Comparison of ENCODE assay signal across 1 cellular context in the genomic region with DNA sequence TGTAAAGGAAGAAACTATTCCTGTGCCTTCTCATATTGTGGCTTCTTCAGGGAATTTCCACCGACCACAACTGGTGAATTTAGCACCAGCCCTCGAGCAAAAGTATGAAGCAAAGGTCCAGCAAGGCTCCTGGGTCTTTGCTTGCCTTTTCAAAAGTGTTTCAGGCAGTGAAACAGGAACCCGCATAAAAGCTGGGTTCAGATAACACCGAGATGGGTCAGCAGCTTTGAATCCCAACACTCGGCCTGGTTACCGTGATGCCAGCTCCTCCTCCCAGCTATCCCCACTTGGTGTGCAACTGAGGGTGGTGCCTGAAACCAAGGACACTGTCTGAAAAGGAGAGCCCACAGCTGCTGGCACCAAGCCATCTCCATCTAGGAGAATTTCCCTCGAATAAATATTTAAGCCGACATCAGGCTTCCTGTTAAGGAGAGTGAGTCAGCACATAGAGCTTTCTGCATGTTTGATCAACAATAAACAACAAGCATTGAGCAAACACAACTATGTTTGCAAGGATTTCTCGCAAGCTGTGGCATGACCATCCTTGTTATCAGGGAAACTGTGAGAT.
TF ChIP-seq lines count a peak whose summit lies in the region.

No MANE protein-coding gene starts in this region.

TF ChIP-seq in HepG2, 621 proteins besides CTCF, POLR2A, EP300 and RAD21 (continued from another document and continues in another):
- TF ChIP-seq, protein P1, sequence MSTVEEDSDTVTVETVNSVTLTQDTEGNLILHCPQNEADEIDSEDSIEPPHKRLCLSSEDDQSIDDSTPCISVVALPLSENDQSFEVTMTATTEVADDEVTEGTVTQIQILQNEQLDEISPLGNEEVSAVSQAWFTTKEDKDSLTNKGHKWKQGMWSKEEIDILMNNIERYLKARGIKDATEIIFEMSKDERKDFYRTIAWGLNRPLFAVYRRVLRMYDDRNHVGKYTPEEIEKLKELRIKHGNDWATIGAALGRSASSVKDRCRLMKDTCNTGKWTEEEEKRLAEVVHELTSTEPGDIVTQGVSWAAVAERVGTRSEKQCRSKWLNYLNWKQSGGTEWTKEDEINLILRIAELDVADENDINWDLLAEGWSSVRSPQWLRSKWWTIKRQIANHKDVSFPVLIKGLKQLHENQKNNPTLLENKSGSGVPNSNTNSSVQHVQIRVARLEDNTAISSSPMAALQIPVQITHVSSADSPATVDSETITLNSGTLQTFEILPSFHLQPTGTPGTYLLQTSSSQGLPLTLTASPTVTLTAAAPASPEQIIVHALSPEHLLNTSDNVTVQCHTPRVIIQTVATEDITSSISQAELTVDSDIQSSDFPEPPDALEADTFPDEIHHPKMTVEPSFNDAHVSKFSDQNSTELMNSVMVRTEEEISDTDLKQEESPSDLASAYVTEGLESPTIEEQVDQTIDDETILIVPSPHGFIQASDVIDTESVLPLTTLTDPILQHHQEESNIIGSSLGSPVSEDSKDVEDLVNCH (CRISPR knock-in tag; IDR thresholded peaks at IDR 0.05): no peak
- TF ChIP-seq, protein P2, sequence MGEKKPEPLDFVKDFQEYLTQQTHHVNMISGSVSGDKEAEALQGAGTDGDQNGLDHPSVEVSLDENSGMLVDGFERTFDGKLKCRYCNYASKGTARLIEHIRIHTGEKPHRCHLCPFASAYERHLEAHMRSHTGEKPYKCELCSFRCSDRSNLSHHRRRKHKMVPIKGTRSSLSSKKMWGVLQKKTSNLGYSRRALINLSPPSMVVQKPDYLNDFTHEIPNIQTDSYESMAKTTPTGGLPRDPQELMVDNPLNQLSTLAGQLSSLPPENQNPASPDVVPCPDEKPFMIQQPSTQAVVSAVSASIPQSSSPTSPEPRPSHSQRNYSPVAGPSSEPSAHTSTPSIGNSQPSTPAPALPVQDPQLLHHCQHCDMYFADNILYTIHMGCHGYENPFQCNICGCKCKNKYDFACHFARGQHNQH (CRISPR knock-in tag; IDR thresholded peaks at IDR 0.05): peak; percentile 56
- TF ChIP-seq CBX2 (IDR thresholded peaks at IDR 0.05; ENCODE audit: low read depth, low read length) (no peak), CBX2 (CRISPR knock-in tag; IDR thresholded peaks at IDR 0.05; ENCODE audit: low read depth) (no peak), PAX8 (CRISPR knock-in tag; IDR thresholded peaks at IDR 0.05; ENCODE audit: borderline replicate concordance) (no peak), CHCHD3 (CRISPR knock-in tag; IDR thresholded peaks at IDR 0.05) (no peak), ZNF260 (CRISPR knock-in tag; IDR thresholded peaks at IDR 0.05; ENCODE audit: borderline replicate concordance, low read depth) (no peak), SNRNP70 (IDR thresholded peaks at IDR 0.05; ENCODE audit: low read depth, low read length) (no peak), ERF (CRISPR knock-in tag; IDR thresholded peaks at IDR 0.05) (peak; percentile 66; the same call in 1 of the 2 replicates), HOXA7 (CRISPR knock-in tag; IDR thresholded peaks at IDR 0.05) (no peak), RXRA (CRISPR knock-in tag; IDR thresholded peaks at IDR 0.05) (peak; percentile 30; the same call in 1 of the 2 replicates), ZNF317 (CRISPR knock-in tag; IDR thresholded peaks at IDR 0.05) (no peak), SP2 (CRISPR knock-in tag; IDR thresholded peaks at IDR 0.05) (no peak), ZNF713 (CRISPR knock-in tag; IDR thresholded peaks at IDR 0.05) (no peak), ZNF136 (CRISPR knock-in tag; IDR thresholded peaks at IDR 0.05; ENCODE audit: low read depth) (no peak), ZFP37 (CRISPR knock-in tag; IDR thresholded peaks at IDR 0.05; ENCODE audit: borderline replicate concordance) (no peak; the same call in 1 of the 2 replicates), ZNF484 (CRISPR knock-in tag; IDR thresholded peaks at IDR 0.05; ENCODE audit: borderline replicate concordance, low read depth) (no peak), MTA3 (CRISPR knock-in tag; IDR thresholded peaks at IDR 0.05) (no peak), MBNL3 (CRISPR knock-in tag; conservative IDR thresholded peaks at IDR 0.05) (no peak), POLR2AphosphoS5 (IDR thresholded peaks at IDR 0.05; ENCODE audit: low read depth, low read length) (no peak), JDP2 (CRISPR knock-in tag; IDR thresholded peaks at IDR 0.05; ENCODE audit: borderline replicate concordance) (no peak), CREB1 (IDR thresholded peaks at IDR 0.05) (no peak), CREB1 (CRISPR knock-in tag; IDR thresholded peaks at IDR 0.05) (peak; percentile 14; the same call in 1 of the 2 replicates), SCMH1 (CRISPR knock-in tag; IDR thresholded peaks at IDR 0.05; ENCODE audit: borderline replicate concordance) (no peak), ZNF274 (CRISPR knock-in tag; IDR thresholded peaks at IDR 0.05) (no peak), NKX3-1 (CRISPR knock-in tag; IDR thresholded peaks at IDR 0.05) (no peak), ZBTB20 (CRISPR knock-in tag; IDR thresholded peaks at IDR 0.05; ENCODE audit: borderline replicate concordance, low read depth) (no peak), CENPX (CRISPR knock-in tag; IDR thresholded peaks at IDR 0.05) (no peak), ZFP36L2 (CRISPR knock-in tag; IDR thresholded peaks at IDR 0.05) (no peak), ZNF510 (CRISPR knock-in tag; IDR thresholded peaks at IDR 0.05; ENCODE audit: low read depth) (no peak), ZNF343 (CRISPR knock-in tag; IDR thresholded peaks at IDR 0.05) (no peak)
- TF ChIP-seq, protein P3, sequence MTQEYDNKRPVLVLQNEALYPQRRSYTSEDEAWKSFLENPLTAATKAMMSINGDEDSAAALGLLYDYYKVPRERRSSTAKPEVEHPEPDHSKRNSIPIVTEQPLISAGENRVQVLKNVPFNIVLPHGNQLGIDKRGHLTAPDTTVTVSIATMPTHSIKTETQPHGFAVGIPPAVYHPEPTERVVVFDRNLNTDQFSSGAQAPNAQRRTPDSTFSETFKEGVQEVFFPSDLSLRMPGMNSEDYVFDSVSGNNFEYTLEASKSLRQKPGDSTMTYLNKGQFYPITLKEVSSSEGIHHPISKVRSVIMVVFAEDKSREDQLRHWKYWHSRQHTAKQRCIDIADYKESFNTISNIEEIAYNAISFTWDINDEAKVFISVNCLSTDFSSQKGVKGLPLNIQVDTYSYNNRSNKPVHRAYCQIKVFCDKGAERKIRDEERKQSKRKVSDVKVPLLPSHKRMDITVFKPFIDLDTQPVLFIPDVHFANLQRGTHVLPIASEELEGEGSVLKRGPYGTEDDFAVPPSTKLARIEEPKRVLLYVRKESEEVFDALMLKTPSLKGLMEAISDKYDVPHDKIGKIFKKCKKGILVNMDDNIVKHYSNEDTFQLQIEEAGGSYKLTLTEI (CRISPR knock-in tag; conservative IDR thresholded peaks at IDR 0.05): no peak
- TF ChIP-seq, protein P4, sequence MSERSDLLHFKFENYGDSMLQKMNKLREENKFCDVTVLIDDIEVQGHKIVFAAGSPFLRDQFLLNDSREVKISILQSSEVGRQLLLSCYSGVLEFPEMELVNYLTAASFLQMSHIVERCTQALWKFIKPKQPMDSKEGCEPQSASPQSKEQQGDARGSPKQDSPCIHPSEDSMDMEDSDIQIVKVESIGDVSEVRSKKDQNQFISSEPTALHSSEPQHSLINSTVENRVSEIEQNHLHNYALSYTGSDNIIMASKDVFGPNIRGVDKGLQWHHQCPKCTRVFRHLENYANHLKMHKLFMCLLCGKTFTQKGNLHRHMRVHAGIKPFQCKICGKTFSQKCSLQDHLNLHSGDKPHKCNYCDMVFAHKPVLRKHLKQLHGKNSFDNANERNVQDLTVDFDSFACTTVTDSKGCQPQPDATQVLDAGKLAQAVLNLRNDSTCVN (CRISPR knock-in tag; IDR thresholded peaks at IDR 0.05; ENCODE audit: borderline replicate concordance): no peak
- TF ChIP-seq, protein P5, sequence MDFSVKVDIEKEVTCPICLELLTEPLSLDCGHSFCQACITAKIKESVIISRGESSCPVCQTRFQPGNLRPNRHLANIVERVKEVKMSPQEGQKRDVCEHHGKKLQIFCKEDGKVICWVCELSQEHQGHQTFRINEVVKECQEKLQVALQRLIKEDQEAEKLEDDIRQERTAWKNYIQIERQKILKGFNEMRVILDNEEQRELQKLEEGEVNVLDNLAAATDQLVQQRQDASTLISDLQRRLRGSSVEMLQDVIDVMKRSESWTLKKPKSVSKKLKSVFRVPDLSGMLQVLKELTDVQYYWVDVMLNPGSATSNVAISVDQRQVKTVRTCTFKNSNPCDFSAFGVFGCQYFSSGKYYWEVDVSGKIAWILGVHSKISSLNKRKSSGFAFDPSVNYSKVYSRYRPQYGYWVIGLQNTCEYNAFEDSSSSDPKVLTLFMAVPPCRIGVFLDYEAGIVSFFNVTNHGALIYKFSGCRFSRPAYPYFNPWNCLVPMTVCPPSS (IDR thresholded peaks at IDR 0.05): no peak
- TF ChIP-seq, protein P6, sequence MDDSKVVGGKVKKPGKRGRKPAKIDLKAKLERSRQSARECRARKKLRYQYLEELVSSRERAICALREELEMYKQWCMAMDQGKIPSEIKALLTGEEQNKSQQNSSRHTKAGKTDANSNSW (CRISPR knock-in tag; IDR thresholded peaks at IDR 0.05; ENCODE audit: borderline replicate concordance): no peak
- TF ChIP-seq, protein P7, sequence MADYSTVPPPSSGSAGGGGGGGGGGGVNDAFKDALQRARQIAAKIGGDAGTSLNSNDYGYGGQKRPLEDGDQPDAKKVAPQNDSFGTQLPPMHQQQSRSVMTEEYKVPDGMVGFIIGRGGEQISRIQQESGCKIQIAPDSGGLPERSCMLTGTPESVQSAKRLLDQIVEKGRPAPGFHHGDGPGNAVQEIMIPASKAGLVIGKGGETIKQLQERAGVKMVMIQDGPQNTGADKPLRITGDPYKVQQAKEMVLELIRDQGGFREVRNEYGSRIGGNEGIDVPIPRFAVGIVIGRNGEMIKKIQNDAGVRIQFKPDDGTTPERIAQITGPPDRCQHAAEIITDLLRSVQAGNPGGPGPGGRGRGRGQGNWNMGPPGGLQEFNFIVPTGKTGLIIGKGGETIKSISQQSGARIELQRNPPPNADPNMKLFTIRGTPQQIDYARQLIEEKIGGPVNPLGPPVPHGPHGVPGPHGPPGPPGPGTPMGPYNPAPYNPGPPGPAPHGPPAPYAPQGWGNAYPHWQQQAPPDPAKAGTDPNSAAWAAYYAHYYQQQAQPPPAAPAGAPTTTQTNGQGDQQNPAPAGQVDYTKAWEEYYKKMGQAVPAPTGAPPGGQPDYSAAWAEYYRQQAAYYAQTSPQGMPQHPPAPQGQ (CRISPR knock-in tag; IDR thresholded peaks at IDR 0.05; ENCODE audit: borderline replicate concordance): no peak
- TF ChIP-seq, protein P8, sequence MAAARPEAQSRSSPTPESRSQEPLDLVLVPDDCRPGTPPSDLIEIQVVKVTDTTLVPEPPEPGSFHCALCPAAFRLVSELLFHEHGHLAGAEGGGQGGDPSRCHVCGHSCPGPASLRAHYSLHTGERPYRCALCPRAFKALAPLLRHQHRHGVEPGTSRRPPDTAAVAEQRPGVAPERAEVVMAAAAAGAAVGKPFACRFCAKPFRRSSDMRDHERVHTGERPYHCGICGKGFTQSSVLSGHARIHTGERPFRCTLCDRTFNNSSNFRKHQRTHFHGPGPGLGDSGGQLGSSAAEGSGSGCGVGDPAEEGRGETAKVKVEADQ (CRISPR knock-in tag; IDR thresholded peaks at IDR 0.05; ENCODE audit: borderline replicate concordance): no peak
- TF ChIP-seq, protein P9, sequence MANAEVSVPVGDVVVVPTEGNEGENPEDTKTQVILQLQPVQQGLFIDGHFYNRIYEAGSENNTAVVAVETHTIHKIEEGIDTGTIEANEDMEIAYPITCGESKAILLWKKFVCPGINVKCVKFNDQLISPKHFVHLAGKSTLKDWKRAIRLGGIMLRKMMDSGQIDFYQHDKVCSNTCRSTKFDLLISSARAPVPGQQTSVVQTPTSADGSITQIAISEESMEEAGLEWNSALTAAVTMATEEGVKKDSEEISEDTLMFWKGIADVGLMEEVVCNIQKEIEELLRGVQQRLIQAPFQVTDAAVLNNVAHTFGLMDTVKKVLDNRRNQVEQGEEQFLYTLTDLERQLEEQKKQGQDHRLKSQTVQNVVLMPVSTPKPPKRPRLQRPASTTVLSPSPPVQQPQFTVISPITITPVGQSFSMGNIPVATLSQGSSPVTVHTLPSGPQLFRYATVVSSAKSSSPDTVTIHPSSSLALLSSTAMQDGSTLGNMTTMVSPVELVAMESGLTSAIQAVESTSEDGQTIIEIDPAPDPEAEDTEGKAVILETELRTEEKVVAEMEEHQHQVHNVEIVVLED (CRISPR knock-in tag; IDR thresholded peaks at IDR 0.05; ENCODE audit: borderline replicate concordance): no peak
- TF ChIP-seq, protein P10, sequence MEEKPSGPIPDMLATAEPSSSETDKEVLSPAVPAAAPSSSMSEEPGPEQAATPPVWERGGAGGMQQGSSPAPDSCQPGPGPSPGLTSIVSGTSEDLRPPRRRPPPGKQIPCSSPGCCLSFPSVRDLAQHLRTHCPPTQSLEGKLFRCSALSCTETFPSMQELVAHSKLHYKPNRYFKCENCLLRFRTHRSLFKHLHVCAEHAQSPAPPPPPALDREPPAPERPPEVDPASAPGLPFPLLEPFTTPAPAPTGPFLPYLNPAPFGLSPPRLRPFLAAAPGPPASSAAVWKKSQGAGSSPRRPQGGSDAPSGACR (CRISPR knock-in tag; IDR thresholded peaks at IDR 0.05): 0 out of 2 replicates have a peak, but pooled peaks have one; percentile 32
- TF ChIP-seq, protein P11, sequence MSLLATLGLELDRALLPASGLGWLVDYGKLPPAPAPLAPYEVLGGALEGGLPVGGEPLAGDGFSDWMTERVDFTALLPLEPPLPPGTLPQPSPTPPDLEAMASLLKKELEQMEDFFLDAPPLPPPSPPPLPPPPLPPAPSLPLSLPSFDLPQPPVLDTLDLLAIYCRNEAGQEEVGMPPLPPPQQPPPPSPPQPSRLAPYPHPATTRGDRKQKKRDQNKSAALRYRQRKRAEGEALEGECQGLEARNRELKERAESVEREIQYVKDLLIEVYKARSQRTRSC (CRISPR knock-in tag; IDR thresholded peaks at IDR 0.05; ENCODE audit: low read depth): no peak
- TF ChIP-seq, protein P12, sequence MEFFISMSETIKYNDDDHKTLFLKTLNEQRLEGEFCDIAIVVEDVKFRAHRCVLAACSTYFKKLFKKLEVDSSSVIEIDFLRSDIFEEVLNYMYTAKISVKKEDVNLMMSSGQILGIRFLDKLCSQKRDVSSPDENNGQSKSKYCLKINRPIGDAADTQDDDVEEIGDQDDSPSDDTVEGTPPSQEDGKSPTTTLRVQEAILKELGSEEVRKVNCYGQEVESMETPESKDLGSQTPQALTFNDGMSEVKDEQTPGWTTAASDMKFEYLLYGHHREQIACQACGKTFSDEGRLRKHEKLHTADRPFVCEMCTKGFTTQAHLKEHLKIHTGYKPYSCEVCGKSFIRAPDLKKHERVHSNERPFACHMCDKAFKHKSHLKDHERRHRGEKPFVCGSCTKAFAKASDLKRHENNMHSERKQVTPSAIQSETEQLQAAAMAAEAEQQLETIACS (CRISPR knock-in tag; IDR thresholded peaks at IDR 0.05): no peak
- TF ChIP-seq, protein P13, sequence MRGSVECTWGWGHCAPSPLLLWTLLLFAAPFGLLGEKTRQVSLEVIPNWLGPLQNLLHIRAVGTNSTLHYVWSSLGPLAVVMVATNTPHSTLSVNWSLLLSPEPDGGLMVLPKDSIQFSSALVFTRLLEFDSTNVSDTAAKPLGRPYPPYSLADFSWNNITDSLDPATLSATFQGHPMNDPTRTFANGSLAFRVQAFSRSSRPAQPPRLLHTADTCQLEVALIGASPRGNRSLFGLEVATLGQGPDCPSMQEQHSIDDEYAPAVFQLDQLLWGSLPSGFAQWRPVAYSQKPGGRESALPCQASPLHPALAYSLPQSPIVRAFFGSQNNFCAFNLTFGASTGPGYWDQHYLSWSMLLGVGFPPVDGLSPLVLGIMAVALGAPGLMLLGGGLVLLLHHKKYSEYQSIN (CRISPR knock-in tag; IDR thresholded peaks at IDR 0.05; ENCODE audit: borderline replicate concordance): no peak
